In the genomic region with DNA sequence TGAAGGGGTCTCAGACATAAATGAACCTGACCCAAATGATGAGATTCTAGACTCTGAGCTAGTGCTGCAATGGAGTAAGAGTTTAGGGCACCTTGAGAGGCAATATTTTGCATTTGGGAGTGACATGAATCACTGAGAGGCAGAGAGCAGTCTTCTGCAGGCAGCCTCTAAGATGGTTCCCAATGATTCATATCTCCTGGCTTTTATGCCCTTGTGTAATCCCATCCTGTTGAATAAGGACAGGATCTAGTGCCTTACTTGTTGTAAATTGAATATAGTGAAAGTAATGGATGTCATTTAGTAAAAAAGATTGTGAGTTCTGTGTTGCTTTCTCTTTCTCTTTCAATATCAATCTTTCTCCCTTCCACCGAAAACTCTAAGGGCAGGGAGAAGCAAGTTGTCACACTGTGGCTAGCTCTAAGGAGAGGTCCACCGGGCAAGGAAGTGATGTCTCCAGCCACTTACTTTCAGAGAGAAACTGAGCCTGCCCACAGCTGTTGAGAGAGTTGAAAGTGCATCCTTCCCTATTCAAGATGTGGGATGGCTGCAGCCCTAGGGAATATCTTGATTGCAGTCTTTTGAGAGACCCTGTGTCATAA, we compare ENCODE assay signal across 9 cellular contexts.
A peak's percentile ranks its signal among the peaks of the same experiment; 100 is the strongest.
DNase-seq lines count a peak whose midpoint lies in the region; ATAC-seq and TF ChIP-seq lines count a peak whose summit lies in the region.
"Had no signal": no experiment of that assay in that cellular context is flagged by ENCODE, and none has a peak within 500 bp of the region (broad histone marks: within the 10 kb centered on the region; RNA-seq: fewer than 3 reads in every experiment).

No MANE protein-coding gene starts in this region.

- H3K27ac ChIP-seq in PC-3 (ENCODE audit: low read length) (no peak overlapping the region), fibroblast of lung (ENCODE audit: insufficient read depth, low read length) (no peak overlapping the region), spleen (peak overlapping the region; percentile 52 to 77 (median 63))
- H3K27ac ChIP-seq in effector memory CD4-positive, alpha-beta T cell (ENCODE audit: insufficient read depth, low read length, poor library complexity, severe bottlenecking) = no peak overlapping the region

- H3K4me3 Mint-ChIP-seq in activated CD4-positive, alpha-beta T cell treated with anti-CD3 and anti-CD28 coated beads, Interleukin-2, amount 10 ng/mL, durations not matched to agents 7 days and 5 days = peak overlapping the region; percentile 10

- no peaks in the 10 kb centered on the region for H3K9me2 ChIP-seq in PC-3 (replicated peaks; ENCODE audit: low read length)

- peaks cover 25% of the 10 kb centered on the region for H3K4me1 Mint-ChIP-seq in activated CD4-positive, alpha-beta T cell treated with anti-CD3 and anti-CD28 coated beads, Interleukin-2, amount 10 ng/mL, durations not matched to agents 7 days and 5 days

- H3K79me2 ChIP-seq in PC-3 (ENCODE audit: low read length) (no peaks in the 10 kb centered on the region), fibroblast of lung (ENCODE audit: control insufficient read depth, insufficient read depth, low read length) (no peaks in the 10 kb centered on the region)

- H4K20me1 ChIP-seq in PC-3 (ENCODE audit: low read length) (no peaks in the 10 kb centered on the region), fibroblast of lung (ENCODE audit: control insufficient read depth, extremely low read depth, insufficient read depth, low read length) (no peaks in the 10 kb centered on the region)

- H3K36me3 ChIP-seq in PC-3 (ENCODE audit: low read depth, low read length) (no peaks in the 10 kb centered on the region; the same call in 1 of the 2 replicates), fibroblast of lung (ENCODE audit: control insufficient read depth, insufficient read depth, low read length) (no peaks in the 10 kb centered on the region), spleen (no peaks in the 10 kb centered on the region)
- H3K36me3 ChIP-seq in effector memory CD4-positive, alpha-beta T cell (ENCODE audit: control insufficient read depth, insufficient read depth, low read length) = no peaks in the 10 kb centered on the region

- no TSS peak for BruUV-seq in PC-3 (replicated peaks; lab: Mats Ljungman, UMichigan)

- H3K27me3 ChIP-seq in PC-3 (ENCODE audit: low read length) = no peaks in the 10 kb centered on the region
- no peaks in the 10 kb centered on the region for H3K27me3 ChIP-seq in fibroblast of lung (ENCODE audit: control insufficient read depth, insufficient read depth, low read length)
- H3K27me3 ChIP-seq in spleen (replicated peaks in 1 of 7) = no peaks in the 10 kb centered on the region
- H3K27me3 ChIP-seq in effector memory CD4-positive, alpha-beta T cell (replicated peaks; ENCODE audit: control insufficient read depth, insufficient read depth, low read length, poor library complexity, severe bottlenecking) = no peaks in the 10 kb centered on the region

- TF ChIP-seq POLR2A in spleen (IDR thresholded peaks at IDR 0.05) = no peak

- H3K36me3 Mint-ChIP-seq in activated CD4-positive, alpha-beta T cell treated with anti-CD3 and anti-CD28 coated beads, Interleukin-2, amount 10 ng/mL, durations not matched to agents 7 days and 5 days (ENCODE audit: low read depth) = peaks cover 22% of the 10 kb centered on the region

- intact Hi-C loops in PC-3 (cut with micrococcal nuclease) (no loop called here), spleen (cut with DNase I; ENCODE audit: low total_unique reads) (no loop called here)

- H3K9ac ChIP-seq in PC-3 (ENCODE audit: low read length) (no peak overlapping the region), fibroblast of lung (ENCODE audit: insufficient read depth, low read length) (no peak overlapping the region)

- H3K9me3 ChIP-seq in PC-3 (ENCODE audit: low read length) (peaks cover 15% of the 10 kb centered on the region; the same call in 1 of the 2 replicates), fibroblast of lung (ENCODE audit: control insufficient read depth, insufficient read depth, low read depth, low read length) (no peaks in the 10 kb centered on the region), spleen (peaks cover 8 to 32% (median 25%) of the 10 kb centered on the region in 8 donors)
- peaks cover 3% of the 10 kb centered on the region for H3K9me3 ChIP-seq in effector memory CD4-positive, alpha-beta T cell (ENCODE audit: control insufficient read depth, low read length)

- 0 out of 2 replicates have a peak, but pooled peaks have one; percentile 8 for ATAC-seq in PC-3
- ATAC-seq in GM21526 (IDR thresholded peaks at IDR 0.05; ENCODE audit: low FRiP score, unreplicated experiment) = no peak

- H3K27me3 Mint-ChIP-seq in activated CD4-positive, alpha-beta T cell treated with anti-CD3 and anti-CD28 coated beads, Interleukin-2, amount 10 ng/mL, durations not matched to agents 7 days and 5 days = peaks cover 17% of the 10 kb centered on the region

- peak overlapping the region; percentile 77 for H3K27ac Mint-ChIP-seq in activated CD4-positive, alpha-beta T cell treated with anti-CD3 and anti-CD28 coated beads, Interleukin-2, amount 10 ng/mL, durations not matched to agents 7 days and 5 days

- CTCF ChIA-PET in activated CD4-positive, alpha-beta T cell treated with anti-CD3 and anti-CD28 coated beads, Interleukin-2, amount 10 ng/mL, durations not matched to agents 7 days and 5 days (lab: Charles Lee) = interaction anchor here (0.6 to 0.7 kb wide), 2 partner anchors 8 to 132 kb away, joined by 3 read pairs; no protein-coding TSS in a partner anchor
- CTCF ChIA-PET in PC-3 (lab: Charles Lee) = no interaction called here

- H3K4me3 ChIP-seq in PC-3 (ENCODE audit: low read length) (no peak overlapping the region), fibroblast of lung (replicated peaks in 1 of 4; ENCODE audit: control extremely low read depth in 1 of 4, insufficient read depth in 1 of 4, low read depth in 3 of 4, low read length in 4 of 4) (no peak overlapping the region), spleen (no peak overlapping the region)
- H3K4me3 ChIP-seq in effector memory CD4-positive, alpha-beta T cell (ENCODE audit: insufficient read depth, low read depth, low read length, poor library complexity, severe bottlenecking) = no peak overlapping the region

- H3F3A ChIP-seq in PC-3 (ENCODE audit: low read length, unreplicated experiment) = peaks cover 13% of the 10 kb centered on the region

- WGBS in spleen, 5 donors = 28 to 53% (median 35%) methylated on average over 2 of the region's 2 CpGs

- peak; percentile 26 for DNase-seq in activated CD4-positive, alpha-beta T cell treated with anti-CD3 and anti-CD28 coated beads, Interleukin-2, amount 10 ng/mL, durations not matched to agents 7 days and 5 days
- DNase-seq in activated CD4-positive, alpha-beta T cell treated with anti-CD3 and anti-CD28 coated beads, Interleukin-2, amount 50 U/mL, for 4 hours = no peak
- DNase-seq in PC-3 = peak; percentile 28
- peak; percentile 39 to 63 for DNase-seq in fibroblast of lung (ENCODE audit: low read depth in 2 of 2)
- DNase-seq in spleen = no peak
- DNase-seq in SHP77 (lab: John Stamatoyannopoulos, UW) = no peak
- no peak for DNase-seq in effector memory CD4-positive, alpha-beta T cell
- DNase-seq: NCI-H1105 had no signal

- H3K4me1 ChIP-seq in PC-3 (ENCODE audit: insufficient read depth, low read length) = peaks cover 28% of the 10 kb centered on the region
- H3K4me1 ChIP-seq in fibroblast of lung (ENCODE audit: control insufficient read depth, extremely low read depth, insufficient read depth, low read length) = peaks cover 15% of the 10 kb centered on the region
- peaks cover 17 to 41% (median 35%) of the 10 kb centered on the region in 6 donors for H3K4me1 ChIP-seq in spleen
- peaks cover 31% of the 10 kb centered on the region for H3K4me1 ChIP-seq in effector memory CD4-positive, alpha-beta T cell (ENCODE audit: control insufficient read depth, insufficient read depth, low read length, poor library complexity, severe bottlenecking)

- H2AFZ ChIP-seq in PC-3 (ENCODE audit: low read length) (no peak overlapping the region), fibroblast of lung (ENCODE audit: low read length) (peak overlapping the region; percentile 57)

- TF ChIP-seq CTCF in PC-3 (conservative IDR thresholded peaks at IDR 0.05; ENCODE audit: low read depth, low read length) = no peak
- TF ChIP-seq CTCF in fibroblast of lung (conservative IDR thresholded peaks at IDR 0.05 in 1 of 2, IDR thresholded peaks at IDR 0.05 in 1 of 2; ENCODE audit: low read depth in 1 of 2, low read length in 2 of 2) = no peak
- TF ChIP-seq CTCF in spleen (IDR thresholded peaks at IDR 0.05 in 8 of 11, conservative IDR thresholded peaks at IDR 0.05 in 3 of 11) = no peak

- POLR2A ChIA-PET in activated CD4-positive, alpha-beta T cell treated with anti-CD3 and anti-CD28 coated beads, Interleukin-2, amount 10 ng/mL, durations not matched to agents 7 days and 5 days (lab: Charles Lee) = no interaction called here
- POLR2A ChIA-PET in PC-3 (lab: Charles Lee; ENCODE audit: unreplicated experiment) = no interaction called here

- no peak overlapping the region for H3K4me2 ChIP-seq in PC-3 (ENCODE audit: low read length)
- peak overlapping the region; percentile 21 for H3K4me2 ChIP-seq in fibroblast of lung (ENCODE audit: extremely low read depth, insufficient read depth, low read length)

- H3K9me3 Mint-ChIP-seq in activated CD4-positive, alpha-beta T cell treated with anti-CD3 and anti-CD28 coated beads, Interleukin-2, amount 10 ng/mL, durations not matched to agents 7 days and 5 days = peaks cover 39% of the 10 kb centered on the region

Comparison
In these comparisons a context has a peak if more than half of its experiments do, and no peak if none do; other contexts are left out.
1. DNase-seq: peak in activated CD4-positive, alpha-beta T cell treated with anti-CD3 and anti-CD28 coated beads, Interleukin-2, amount 10 ng/mL, durations not matched to agents 7 days and 5 days (single experiment), PC-3 (single experiment) and fibroblast of lung (2 of 2); none in activated CD4-positive, alpha-beta T cell treated with anti-CD3 and anti-CD28 coated beads, Interleukin-2, amount 50 U/mL, for 4 hours (0 of 2), spleen (single experiment), SHP77 (0 of 2) and effector memory CD4-positive, alpha-beta T cell (0 of 3).
2. H3K27ac ChIP-seq: peak in spleen (8 of 8); none in PC-3 (single experiment), fibroblast of lung (single experiment) and effector memory CD4-positive, alpha-beta T cell (single experiment).